Comparison of ENCODE assay signal across 31 cellular contexts in the genomic region with DNA sequence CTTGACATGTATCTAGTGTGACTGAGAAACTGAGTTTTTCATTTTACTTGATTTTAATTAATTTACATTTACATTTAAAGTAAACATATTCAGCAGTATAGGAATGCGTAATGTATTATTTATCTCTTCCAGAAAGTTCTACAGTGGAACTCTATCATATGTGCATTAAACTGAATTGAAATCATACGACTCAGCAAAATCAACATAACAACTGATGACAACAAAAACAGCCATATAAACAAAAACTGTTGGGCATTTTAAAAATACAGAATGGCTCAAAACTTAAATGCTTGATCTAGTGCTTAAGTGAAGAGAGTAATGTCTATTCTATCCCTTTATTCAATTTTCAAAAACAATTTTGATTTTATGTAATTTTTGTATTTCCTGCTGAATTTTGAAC.
"Had no signal": no experiment of that assay in that cellular context is flagged by ENCODE, and none has a peak within 500 bp of the region (broad histone marks: within the 10 kb centered on the region; RNA-seq: fewer than 3 reads in every experiment).

No MANE protein-coding gene starts in this region.

- H3K9me3 ChIP-seq: ovary, psoas muscle, suprapubic skin, testis, tibial artery, upper lobe of right lung, uterus had no signal

- H3K27ac Mint-ChIP-seq: naive thymus-derived CD4-positive, alpha-beta T cell; natural killer cell; nephron; neural progenitor cell; progenitor cell of endocrine pancreas; stimulated activated memory B cell treated with anti-CD40 and anti-IgM and Interleukin-4, amounts not matched to agents 10 μg/mL and 1 μg/mL and 100 μg/mL, for 72 hours; stimulated activated naive CD8-positive, alpha-beta T cell treated with anti-CD3 and anti-CD28 coated beads, Interleukin-15, amount 100 ng/mL, for 72 hours; type B pancreatic cell had no signal

- H3K4me1 ChIP-seq: parathyroid adenoma, psoas muscle, spleen, suprapubic skin, testis, tibial artery, transverse colon, upper lobe of right lung, uterus had no signal

- DNase-seq: naive thymus-derived CD4-positive, alpha-beta T cell; natural killer cell; occipital lobe; ovary; posterior cingulate gyrus; psoas muscle; right cardiac atrium; spleen; stimulated activated CD4-positive, alpha-beta T cell treated with anti-CD3 and anti-CD28 coated beads, Interleukin-12 subunit alpha, Interleukin-12 subunit beta, amount 100 ng/mL, for 4 hours; stimulated activated CD4-positive, alpha-beta T cell treated with anti-CD3 and anti-CD28 coated beads, Interleukin-1b, Interleukin-23, amount 100 ng/mL, for 48 hours; stimulated activated CD4-positive, alpha-beta T cell treated with anti-CD3 and anti-CD28 coated beads, Interleukin-4, amount 100 ng/mL, for 1 hour; stimulated activated CD4-positive, alpha-beta T cell treated with anti-CD3 and anti-CD28 coated beads, Interleukin-4, amount 100 ng/mL, for 4 hours; stimulated activated CD8-positive, alpha-beta memory T cell treated with anti-CD3 and anti-CD28 coated beads, Interleukin-4, amount 100 ng/mL, for 48 hours; stimulated activated naive CD4-positive, alpha-beta T cell; stimulated activated naive CD8-positive, alpha-beta T cell treated with anti-CD3 and anti-CD28 coated beads, Interleukin-15, amount 100 ng/mL, for 72 hours; stimulated activated naive CD8-positive, alpha-beta T cell treated with anti-CD3 and anti-CD28 coated beads, Interleukin-15, Interleukin-2, amounts not matched to agents 100 U/mL and 50 U/mL, for 24 hours; substantia nigra; testis; tibial artery; transverse colon; upper lobe of right lung; uterus had no signal

- H3K27me3 Mint-ChIP-seq: progenitor cell of endocrine pancreas; stimulated activated memory B cell treated with anti-CD40 and anti-IgM and Interleukin-4, amounts not matched to agents 10 μg/mL and 1 μg/mL and 100 μg/mL, for 72 hours; stimulated activated naive CD8-positive, alpha-beta T cell treated with anti-CD3 and anti-CD28 coated beads, Interleukin-15, amount 100 ng/mL, for 72 hours; type B pancreatic cell had no signal

- ATAC-seq: naive thymus-derived CD4-positive, alpha-beta T cell; natural killer cell; psoas muscle; right cardiac atrium; sciatic nerve; stimulated activated memory B cell treated with anti-CD40 and anti-IgM and Interleukin-4, amounts not matched to agents 10 μg/mL and 1 μg/mL and 100 μg/mL, for 72 hours; stimulated activated naive CD8-positive, alpha-beta T cell treated with anti-CD3 and anti-CD28 coated beads, Interleukin-15, amount 100 ng/mL, for 72 hours; stimulated activated naive CD8-positive, alpha-beta T cell treated with anti-CD3 and anti-CD28 coated beads, Interleukin-15, Interleukin-2, amounts not matched to agents 100 U/mL and 50 U/mL, for 24 hours; upper lobe of right lung had no signal

- H3K36me3 Mint-ChIP-seq: natural killer cell; stimulated activated memory B cell treated with anti-CD40 and anti-IgM and Interleukin-4, amounts not matched to agents 10 μg/mL and 1 μg/mL and 100 μg/mL, for 72 hours; type B pancreatic cell had no signal

- H3K36me3 ChIP-seq: ovary, spleen, suprapubic skin, tibial artery, transverse colon, upper lobe of right lung, uterus had no signal

- H3K79me2 ChIP-seq: parathyroid adenoma had no signal

- H3K4me3 Mint-ChIP-seq: naive thymus-derived CD4-positive, alpha-beta T cell; natural killer cell; nephron; neural progenitor cell; stimulated activated memory B cell treated with anti-CD40 and anti-IgM and Interleukin-4, amounts not matched to agents 10 μg/mL and 1 μg/mL and 100 μg/mL, for 72 hours; stimulated activated naive CD8-positive, alpha-beta T cell treated with anti-CD3 and anti-CD28 coated beads, Interleukin-15, amount 100 ng/mL, for 72 hours; type B pancreatic cell had no signal

- H3K4me2 ChIP-seq: neural progenitor cell had no signal

- H3K4me1 Mint-ChIP-seq: naive thymus-derived CD4-positive, alpha-beta T cell; natural killer cell; nephron; stimulated activated memory B cell treated with anti-CD40 and anti-IgM and Interleukin-4, amounts not matched to agents 10 μg/mL and 1 μg/mL and 100 μg/mL, for 72 hours; stimulated activated naive CD8-positive, alpha-beta T cell treated with anti-CD3 and anti-CD28 coated beads, Interleukin-15, amount 100 ng/mL, for 72 hours had no signal

- H2AFZ ChIP-seq: neural progenitor cell, parathyroid adenoma had no signal

- H3K9ac ChIP-seq: neural progenitor cell, parathyroid adenoma had no signal

- H3K27ac ChIP-seq: neural progenitor cell, ovary, parathyroid adenoma, psoas muscle, skin epidermis, spleen, suprapubic skin, testis, tibial artery, transverse colon, upper lobe of right lung, uterus had no signal

- H3K27me3 ChIP-seq: neural progenitor cell, ovary, spleen, suprapubic skin, testis, tibial artery, transverse colon, upper lobe of right lung, uterus had no signal

- H3K4me3 ChIP-seq: neural progenitor cell, ovary, psoas muscle, skin epidermis, spleen, suprapubic skin, testis, tibial artery, transverse colon, upper lobe of right lung, uterus had no signal
